In genomic region chr4:121697626-121698025, GRCh38 we compare ENCODE assay signal across 8 cellular contexts. TPM values are rescaled to one million over a fixed set of nuclear protein-coding genes. Genes with fewer than 3 reads are reported as not detected.
DNase-seq lines count a peak whose midpoint lies in the region; ATAC-seq, FAIRE-seq and TF ChIP-seq lines count a peak whose summit lies in the region.

No MANE protein-coding gene starts in this region.

- no peaks in the 10 kb centered on the region for H3K9me3 ChIP-seq in adrenal gland (replicated peaks in 1 of 3)

- TF ChIP-seq CTCF in adrenal gland (IDR thresholded peaks at IDR 0.05) (no peak), D721Med (IDR thresholded peaks at IDR 0.05; ENCODE audit: insufficient read depth, missing control alignments) (no peak)

- H3K4me3 Mint-ChIP-seq in activated CD4-positive, alpha-beta T cell treated with anti-CD3 and anti-CD28 coated beads, Interleukin-2, amount 10 ng/mL, durations not matched to agents 24 days and 14 days: peak overlapping the region; percentile 85
- H3K4me3 Mint-ChIP-seq in memory B cell: peak overlapping the region; percentile 91

- H3K27ac Mint-ChIP-seq in activated CD4-positive, alpha-beta T cell treated with anti-CD3 and anti-CD28 coated beads, Interleukin-2, amount 10 ng/mL, durations not matched to agents 24 days and 14 days: peak overlapping the region; percentile 83
- peak overlapping the region; percentile 72 for H3K27ac Mint-ChIP-seq in memory B cell

- FAIRE-seq in D721Med (lab: Jason Lieb, UNC): no peak

- ATAC-seq in HG03280 (IDR thresholded peaks at IDR 0.05; ENCODE audit: unreplicated experiment) (peak; percentile 27), memory B cell (ENCODE audit: low read depth) (peak; percentile 39)

- peaks cover 36% of the 10 kb centered on the region for H3K27me3 Mint-ChIP-seq in activated CD4-positive, alpha-beta T cell treated with anti-CD3 and anti-CD28 coated beads, Interleukin-2, amount 10 ng/mL, durations not matched to agents 24 days and 14 days
- peaks cover 3% of the 10 kb centered on the region for H3K27me3 Mint-ChIP-seq in memory B cell

- H3K36me3 Mint-ChIP-seq in activated CD4-positive, alpha-beta T cell treated with anti-CD3 and anti-CD28 coated beads, Interleukin-2, amount 10 ng/mL, durations not matched to agents 24 days and 14 days (ENCODE audit: low read depth): peaks cover 17% of the 10 kb centered on the region
- H3K36me3 Mint-ChIP-seq in memory B cell: peaks cover under 1% of the 10 kb centered on the region

- H3K4me1 ChIP-seq in adrenal gland (replicated peaks in 1 of 2): peaks cover 25 to 38% of the 10 kb centered on the region in 2 donors

- intact Hi-C loops in activated CD4-positive, alpha-beta T cell treated with anti-CD3 and anti-CD28 coated beads, Interleukin-2, amount 10 ng/mL, durations not matched to agents 24 days and 14 days (cut with micrococcal nuclease): loop anchor here (1.0 to 5.0 kb wide), 7 partner anchors 9 to 509 kb away; partner anchors contain the start of genes BBS7, CCNA2 and EXOSC9
- intact Hi-C loops in adrenal gland (cut with DNase I): no loop called here

- H3K4me1 Mint-ChIP-seq in activated CD4-positive, alpha-beta T cell treated with anti-CD3 and anti-CD28 coated beads, Interleukin-2, amount 10 ng/mL, durations not matched to agents 24 days and 14 days: peaks cover 32% of the 10 kb centered on the region
- H3K4me1 Mint-ChIP-seq in memory B cell: peaks cover 11% of the 10 kb centered on the region

- TF ChIP-seq POLR2A in adrenal gland (IDR thresholded peaks at IDR 0.05): no peak

- WGBS in adrenal gland, 4 donors: 30 to 44% (median 35%) methylated on average over 9 of the region's 9 CpGs

- DNase-seq in activated CD4-positive, alpha-beta T cell treated with anti-CD3 and anti-CD28 coated beads, Interleukin-2, amount 10 ng/mL, durations not matched to agents 24 days and 14 days: peak; percentile 65
- DNase-seq in activated CD4-positive, alpha-beta T cell treated with anti-CD3 and anti-CD28 coated beads for 4 hours: no peak
- DNase-seq in adrenal gland (no peak), memory B cell (ENCODE audit: low spot score in 2 of 2) (peak in 1 of 2 donors; percentile 14), GM19238 (ENCODE audit: insufficient read length, low spot score) (no peak), D721Med (ENCODE audit: insufficient read length, low spot score) (no peak), NCI-H510A (lab: John Stamatoyannopoulos, UW) (no peak)

- H3K36me3 ChIP-seq in adrenal gland (replicated peaks in 1 of 2): no peaks in the 10 kb centered on the region

- H3K27me3 ChIP-seq in adrenal gland: no peaks in the 10 kb centered on the region

- peak overlapping the region; percentile 80 to 99 (median 99) for H3K27ac ChIP-seq in adrenal gland

- peak overlapping the region in 3 of 4 donors; percentile 42 to 70 (median 53) for H3K4me3 ChIP-seq in adrenal gland

- peaks cover under 1% of the 10 kb centered on the region for H3K9me3 Mint-ChIP-seq in activated CD4-positive, alpha-beta T cell treated with anti-CD3 and anti-CD28 coated beads, Interleukin-2, amount 10 ng/mL, durations not matched to agents 24 days and 14 days
- H3K9me3 Mint-ChIP-seq in memory B cell: no peaks in the 10 kb centered on the region

RNA-seq across cellular contexts. Expression of gene ANXA5, which starts 0.8 kb away (rescaled TPM):
- 107 TPM in 2 replicates for total RNA-seq in activated CD4-positive, alpha-beta T cell treated with anti-CD3 and anti-CD28 coated beads, Interleukin-2, amount 10 ng/mL, durations not matched to agents 24 days and 14 days
- 100 to 1,000 TPM; 287 to 654 (median 401) TPM for total RNA-seq in adrenal gland
- polyA plus RNA-seq in adrenal gland: 100 to 1,000 TPM; 209 to 648 (median 470) TPM
